ENCODE assay signal across 1 cellular context in the genomic region with DNA sequence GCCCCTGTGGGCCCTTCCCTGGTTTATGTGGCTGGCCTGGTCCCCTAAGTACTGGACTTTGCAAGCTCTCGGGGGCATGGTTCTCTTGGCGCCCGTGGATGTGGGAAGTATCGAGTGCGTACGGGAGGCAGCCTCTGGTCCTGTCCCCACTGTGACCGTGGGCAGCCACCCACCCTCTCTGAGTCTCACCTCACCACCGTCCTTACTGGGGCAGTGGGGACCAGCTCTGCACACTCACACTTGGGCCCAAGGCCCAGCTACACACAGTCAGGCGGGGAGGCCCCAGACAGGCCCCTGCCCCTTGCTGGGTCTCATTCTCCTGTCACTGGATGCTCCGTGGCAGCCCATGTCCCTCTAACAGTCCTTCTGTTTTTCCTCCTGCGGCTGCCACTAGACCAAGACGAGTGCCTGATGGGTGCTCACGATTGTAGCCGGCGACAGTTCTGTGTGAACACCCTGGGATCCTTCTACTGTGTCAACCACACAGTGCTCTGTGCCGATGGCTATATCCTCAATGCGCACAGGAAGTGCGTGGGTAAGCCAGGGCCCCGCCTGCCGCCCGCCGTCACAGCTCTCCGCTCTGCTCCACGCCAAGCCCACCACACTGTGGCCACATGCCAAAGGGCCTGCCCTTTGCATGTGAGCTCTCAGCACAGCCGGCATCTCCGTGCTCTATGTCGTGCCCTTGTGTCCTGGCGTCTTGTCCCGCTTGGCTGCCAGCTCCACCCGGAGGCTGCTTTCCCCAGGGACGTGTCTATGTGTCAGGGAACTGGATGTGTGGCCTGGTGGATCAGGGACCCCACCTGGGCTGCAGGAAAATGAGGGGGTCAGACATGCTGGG.
TF ChIP-seq lines count a peak whose summit lies in the region.

No MANE protein-coding gene starts in this region.

TF ChIP-seq in SK-N-SH, 30 proteins besides CTCF, POLR2A, EP300 and RAD21 (continued from another document):
- TF ChIP-seq, protein P1, sequence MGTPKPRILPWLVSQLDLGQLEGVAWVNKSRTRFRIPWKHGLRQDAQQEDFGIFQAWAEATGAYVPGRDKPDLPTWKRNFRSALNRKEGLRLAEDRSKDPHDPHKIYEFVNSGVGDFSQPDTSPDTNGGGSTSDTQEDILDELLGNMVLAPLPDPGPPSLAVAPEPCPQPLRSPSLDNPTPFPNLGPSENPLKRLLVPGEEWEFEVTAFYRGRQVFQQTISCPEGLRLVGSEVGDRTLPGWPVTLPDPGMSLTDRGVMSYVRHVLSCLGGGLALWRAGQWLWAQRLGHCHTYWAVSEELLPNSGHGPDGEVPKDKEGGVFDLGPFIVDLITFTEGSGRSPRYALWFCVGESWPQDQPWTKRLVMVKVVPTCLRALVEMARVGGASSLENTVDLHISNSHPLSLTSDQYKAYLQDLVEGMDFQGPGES (IDR thresholded peaks at IDR 0.05; ENCODE audit: low read depth, low read length), result no peak
- TF ChIP-seq RCOR1 (IDR thresholded peaks at IDR 0.05; ENCODE audit: low read length), result no peak
- no peak for TF ChIP-seq EZH2phosphoT487 (IDR thresholded peaks at IDR 0.05; ENCODE audit: borderline replicate concordance, low read depth)
- TF ChIP-seq MXI1 (IDR thresholded peaks at IDR 0.05; ENCODE audit: low read depth, low read length), result no peak
- TF ChIP-seq, protein P2, sequence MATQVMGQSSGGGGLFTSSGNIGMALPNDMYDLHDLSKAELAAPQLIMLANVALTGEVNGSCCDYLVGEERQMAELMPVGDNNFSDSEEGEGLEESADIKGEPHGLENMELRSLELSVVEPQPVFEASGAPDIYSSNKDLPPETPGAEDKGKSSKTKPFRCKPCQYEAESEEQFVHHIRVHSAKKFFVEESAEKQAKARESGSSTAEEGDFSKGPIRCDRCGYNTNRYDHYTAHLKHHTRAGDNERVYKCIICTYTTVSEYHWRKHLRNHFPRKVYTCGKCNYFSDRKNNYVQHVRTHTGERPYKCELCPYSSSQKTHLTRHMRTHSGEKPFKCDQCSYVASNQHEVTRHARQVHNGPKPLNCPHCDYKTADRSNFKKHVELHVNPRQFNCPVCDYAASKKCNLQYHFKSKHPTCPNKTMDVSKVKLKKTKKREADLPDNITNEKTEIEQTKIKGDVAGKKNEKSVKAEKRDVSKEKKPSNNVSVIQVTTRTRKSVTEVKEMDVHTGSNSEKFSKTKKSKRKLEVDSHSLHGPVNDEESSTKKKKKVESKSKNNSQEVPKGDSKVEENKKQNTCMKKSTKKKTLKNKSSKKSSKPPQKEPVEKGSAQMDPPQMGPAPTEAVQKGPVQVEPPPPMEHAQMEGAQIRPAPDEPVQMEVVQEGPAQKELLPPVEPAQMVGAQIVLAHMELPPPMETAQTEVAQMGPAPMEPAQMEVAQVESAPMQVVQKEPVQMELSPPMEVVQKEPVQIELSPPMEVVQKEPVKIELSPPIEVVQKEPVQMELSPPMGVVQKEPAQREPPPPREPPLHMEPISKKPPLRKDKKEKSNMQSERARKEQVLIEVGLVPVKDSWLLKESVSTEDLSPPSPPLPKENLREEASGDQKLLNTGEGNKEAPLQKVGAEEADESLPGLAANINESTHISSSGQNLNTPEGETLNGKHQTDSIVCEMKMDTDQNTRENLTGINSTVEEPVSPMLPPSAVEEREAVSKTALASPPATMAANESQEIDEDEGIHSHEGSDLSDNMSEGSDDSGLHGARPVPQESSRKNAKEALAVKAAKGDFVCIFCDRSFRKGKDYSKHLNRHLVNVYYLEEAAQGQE (IDR thresholded peaks at IDR 0.05; ENCODE audit: low read depth, low read length), result no peak
- no peak for TF ChIP-seq NRF1 (IDR thresholded peaks at IDR 0.05; ENCODE audit: low read depth, low read length)
- no peak for TF ChIP-seq RFX5 (IDR thresholded peaks at IDR 0.05; ENCODE audit: low read length)
- TF ChIP-seq YY1 (IDR thresholded peaks at IDR 0.05; ENCODE audit: low read depth), result no peak
- no peak for TF ChIP-seq FOXM1 (IDR thresholded peaks at IDR 0.05; ENCODE audit: low read depth)
- TF ChIP-seq, protein P3, sequence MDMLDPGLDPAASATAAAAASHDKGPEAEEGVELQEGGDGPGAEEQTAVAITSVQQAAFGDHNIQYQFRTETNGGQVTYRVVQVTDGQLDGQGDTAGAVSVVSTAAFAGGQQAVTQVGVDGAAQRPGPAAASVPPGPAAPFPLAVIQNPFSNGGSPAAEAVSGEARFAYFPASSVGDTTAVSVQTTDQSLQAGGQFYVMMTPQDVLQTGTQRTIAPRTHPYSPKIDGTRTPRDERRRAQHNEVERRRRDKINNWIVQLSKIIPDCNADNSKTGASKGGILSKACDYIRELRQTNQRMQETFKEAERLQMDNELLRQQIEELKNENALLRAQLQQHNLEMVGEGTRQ (IDR thresholded peaks at IDR 0.05; ENCODE audit: borderline replicate concordance, low read depth, low read length), result no peak
- TF ChIP-seq, protein P4, sequence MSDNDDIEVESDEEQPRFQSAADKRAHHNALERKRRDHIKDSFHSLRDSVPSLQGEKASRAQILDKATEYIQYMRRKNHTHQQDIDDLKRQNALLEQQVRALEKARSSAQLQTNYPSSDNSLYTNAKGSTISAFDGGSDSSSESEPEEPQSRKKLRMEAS (IDR thresholded peaks at IDR 0.05; ENCODE audit: low read depth), result no peak
